In the genomic region with DNA sequence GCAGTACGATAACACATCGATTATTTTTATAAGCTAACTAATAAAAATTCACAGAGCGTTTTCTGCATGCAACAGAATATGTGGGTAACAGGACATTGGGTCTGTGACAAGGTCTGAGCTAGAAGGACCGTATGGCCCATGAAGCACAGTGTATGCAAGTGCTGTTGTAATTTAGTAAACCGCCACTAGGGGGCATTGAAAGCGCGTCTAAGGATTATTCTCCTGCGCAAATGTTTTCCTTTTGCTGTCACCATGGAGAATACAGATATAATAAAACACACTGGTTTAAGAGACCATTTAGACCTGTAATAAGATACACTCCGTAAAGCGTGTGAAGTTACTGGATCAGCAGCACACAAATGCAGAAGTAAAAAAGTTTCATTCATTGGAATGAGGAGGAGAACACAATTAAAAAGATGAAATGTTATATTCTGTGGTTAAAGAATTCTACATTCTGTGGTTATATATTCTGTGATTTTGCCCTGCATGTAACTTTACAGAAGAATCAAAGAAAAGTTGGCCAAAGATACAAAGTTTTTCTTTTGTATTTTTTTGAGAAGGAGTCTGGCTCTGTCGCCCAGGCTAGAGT, we compare ENCODE assay signal across 8 cellular contexts.
DNase-seq lines count a peak whose midpoint lies in the region; ATAC-seq and TF ChIP-seq lines count a peak whose summit lies in the region.

No MANE protein-coding gene starts in this region.

- no peak overlapping the region for H3K4me3 ChIP-seq in epithelial cell of esophagus (ENCODE audit: low read length)

- peak; percentile 84 for TF ChIP-seq CTCF in epithelial cell of esophagus (IDR thresholded peaks at IDR 0.05; ENCODE audit: insufficient read depth, low read depth, low read length, missing control alignments)

- DNase-seq in activated CD4-positive, CD25-positive, alpha-beta regulatory T cell treated with anti-CD3 and anti-CD28 coated beads, Interleukin-2, amount 50 U/mL, for 16 hours (ENCODE audit: low read depth, low spot score), result peak; percentile 39
- no peak for DNase-seq in activated CD4-positive, CD25-positive, alpha-beta regulatory T cell treated with anti-CD3 and anti-CD28 coated beads, Interleukin-2, amount 50 U/mL, for 72 hours
- DNase-seq in NCI-H510A treated with DMSO at 0.1 percent for 48 hours (lab: John Stamatoyannopoulos, UW) (peak; percentile 89), epithelial cell of esophagus (ENCODE audit: low read depth) (peak; percentile 70), mucosa of gallbladder (ENCODE audit: low spot score) (peak; percentile 82)
- peak; percentile 43 to 62 for DNase-seq in activated CD4-positive, alpha-beta T cell treated with anti-CD3 and anti-CD28 coated beads, Interleukin-2, amount 50 U/mL, for 48 hours
- peak; percentile 55 for DNase-seq in stimulated activated naive CD8-positive, alpha-beta T cell treated with anti-CD3 and anti-CD28 coated beads, Interleukin-15, Interleukin-2, amounts not matched to agents 100 U/mL and 50 U/mL, for 24 hours

- ATAC-seq in HG03354 (IDR thresholded peaks at IDR 0.05; ENCODE audit: poor library complexity, severe bottlenecking, unreplicated experiment), result peak; percentile 82
- peak; percentile 68 for ATAC-seq in stimulated activated naive CD8-positive, alpha-beta T cell treated with anti-CD3 and anti-CD28 coated beads, Interleukin-15, Interleukin-2, amounts not matched to agents 100 U/mL and 50 U/mL, for 24 hours
